Comparison of ENCODE assay signal across 8 cellular contexts in the genomic region with DNA sequence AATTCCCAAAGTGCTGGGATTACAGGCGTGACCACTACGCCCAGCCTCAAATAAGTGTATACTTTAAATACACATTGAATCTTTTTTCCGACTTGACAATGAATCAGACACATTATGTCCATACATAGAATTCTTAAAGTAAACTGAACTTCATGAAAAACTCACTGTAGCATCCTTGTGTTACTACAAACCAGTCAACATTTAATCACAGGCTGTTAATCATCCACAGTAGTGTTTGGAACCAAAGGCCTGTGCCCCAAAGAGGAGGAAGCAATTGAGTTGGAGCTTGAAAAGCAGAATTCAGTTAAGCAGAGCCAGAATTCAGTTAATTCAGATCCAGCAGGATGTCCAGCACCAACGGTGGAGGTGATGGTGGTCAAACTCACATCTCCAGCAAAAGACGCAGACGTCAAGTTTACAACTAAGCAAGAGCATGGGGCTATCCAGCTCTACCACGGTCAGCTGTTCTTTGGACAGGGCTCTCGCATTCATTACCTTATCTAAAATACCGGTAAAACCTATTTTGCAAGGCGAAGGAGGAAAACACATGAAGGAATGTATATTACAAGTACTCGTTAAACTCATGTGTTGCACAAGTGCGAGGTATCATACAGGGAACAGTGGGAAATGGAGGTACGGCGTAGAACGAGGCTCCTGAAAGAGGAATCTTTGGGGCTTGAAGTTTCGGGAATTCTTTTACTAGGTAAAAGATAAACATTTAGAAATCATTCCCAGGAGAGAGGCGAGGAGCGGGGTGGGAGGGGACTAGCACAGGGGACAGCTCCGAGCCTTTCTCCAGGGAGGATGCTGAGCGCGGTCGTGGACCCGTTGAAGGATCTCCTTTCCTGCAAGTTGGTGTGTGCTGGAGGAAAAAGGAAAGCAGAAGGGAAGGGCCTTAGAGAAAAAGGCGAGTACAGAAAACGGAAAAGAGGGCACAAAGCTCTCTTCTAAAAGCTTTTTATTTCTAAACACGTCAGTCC. TPM values are rescaled to one million over a fixed set of nuclear protein-coding genes. Genes with fewer than 3 reads are reported as not detected.
DNase-seq lines count a peak whose midpoint lies in the region; ATAC-seq and TF ChIP-seq lines count a peak whose summit lies in the region.

No MANE protein-coding gene starts in this region.

- CTCF ChIA-PET in GM10248 (lab: Yijun Ruan, JAX), result interaction anchor here (1.0 to 3.1 kb wide), 6 partner anchors 11 to 156 kb away, joined by 3 to 11 read pairs (median 6); no protein-coding TSS in a partner anchor

- H3K4me3 ChIP-seq in AG09309 (ENCODE audit: control insufficient read depth, low read depth, low read length) (peak overlapping the region; percentile 98), SJSA1 (peak overlapping the region; percentile 74)

- no peak for ATAC-seq in naive thymus-derived CD8-positive, alpha-beta T cell
- ATAC-seq in GM18858 (IDR thresholded peaks at IDR 0.05; ENCODE audit: unreplicated experiment), result no peak

- H3K27me3 Mint-ChIP-seq in naive thymus-derived CD8-positive, alpha-beta T cell, result no peaks in the 10 kb centered on the region

- no peak for DNase-seq in AG09309 (ENCODE audit: low read depth)
- DNase-seq in GM19238 (ENCODE audit: insufficient read length, low spot score), result peak; percentile 4
- peak in 1 of 2 experiments; percentile 2 for DNase-seq in SJSA1 (ENCODE audit: low read depth in 1 of 2, low spot score in 2 of 2)
- peak; percentile 40 to 57 for DNase-seq in erythroblast (lab: John Stamatoyannopoulos, UW)
- DNase-seq in naive thymus-derived CD8-positive, alpha-beta T cell, result peak in 2 of 10 donors; percentile 5 to 8
- DNase-seq in GDM1 (lab: John Stamatoyannopoulos, UW), result no peak
- no peak for DNase-seq in GM10248 (ENCODE audit: extremely low spot score)

- H3K27ac ChIP-seq in SJSA1, result no peak overlapping the region; the same call in 1 of the 2 replicates

- POLR2A ChIA-PET in naive thymus-derived CD8-positive, alpha-beta T cell (lab: Charles Lee), result interaction anchor here (0.7 to 3.3 kb wide), 15 partner anchors 8 to 1086 kb away, joined by 3 to 27 read pairs (median 4); partner anchors contain the start of genes INO80C, KIAA1328, RMP24 and RPRD1A
- POLR2A ChIA-PET in GM10248 (lab: Yijun Ruan, JAX), result interaction anchor here (1.3 kb wide), 1 partner anchor 22 kb away, joined by 5 read pairs; no protein-coding TSS in a partner anchor

- TF ChIP-seq CTCF in AG09309 (IDR thresholded peaks at IDR 0.05; ENCODE audit: control insufficient read depth, insufficient read depth, low read depth, low read length, missing control alignments) (no peak), GM10248 (IDR thresholded peaks at IDR 0.05; ENCODE audit: control extremely low read depth, extremely low read depth, low read depth, missing control alignments) (no peak)

- no peak for TF ChIP-seq POLR2A in erythroblast (IDR thresholded peaks at IDR 0.05; ENCODE audit: low read length)

- H3K4me3 Mint-ChIP-seq in naive thymus-derived CD8-positive, alpha-beta T cell, result peak overlapping the region; percentile 90 to 98 (median 94)

- peak overlapping the region; percentile 68 to 99 (median 97) for H3K27ac Mint-ChIP-seq in naive thymus-derived CD8-positive, alpha-beta T cell

- peaks cover 0 to 44% (median 15%) of the 10 kb centered on the region in 3 donors for H3K36me3 Mint-ChIP-seq in naive thymus-derived CD8-positive, alpha-beta T cell

- peaks cover 15% of the 10 kb centered on the region for H3K36me3 ChIP-seq in SJSA1

- H3K27me3 ChIP-seq in SJSA1 (replicated peaks), result no peaks in the 10 kb centered on the region

- H3K4me1 Mint-ChIP-seq in naive thymus-derived CD8-positive, alpha-beta T cell, result peaks cover 24 to 65% (median 60%) of the 10 kb centered on the region in 4 donors

- 0 out of 2 replicates have a peak, but pooled peaks cover 6% of the 10 kb centered on the region for H3K4me1 ChIP-seq in SJSA1 (replicated peaks)

- no peaks in the 10 kb centered on the region for H3K9me3 ChIP-seq in SJSA1 (replicated peaks)

- no peaks in the 10 kb centered on the region for H3K9me3 Mint-ChIP-seq in naive thymus-derived CD8-positive, alpha-beta T cell

RNA-seq across cellular contexts. Expression of gene SLC39A6, which starts 1.0 kb away (rescaled TPM):
- 83.8 and 88.0 TPM in 2 replicates for total RNA-seq in SJSA1 (2014; rRNA removed; shearing (Covaris generic))
- 10 to 100 TPM; 22.4 to 22.9 TPM for total RNA-seq in naive thymus-derived CD8-positive, alpha-beta T cell
- 10 to 100 TPM; 22.2 to 25.3 (median 23.0) TPM for polyA plus RNA-seq in naive thymus-derived CD8-positive, alpha-beta T cell

RNA-seq across cellular contexts. Expression of gene ELP2, which starts 1.5 kb away (rescaled TPM):
- 43.1 and 43.3 TPM in 2 replicates for total RNA-seq in SJSA1 (2014; rRNA removed; shearing (Covaris generic))
- total RNA-seq in naive thymus-derived CD8-positive, alpha-beta T cell, result 100 to 1,000 TPM; 165 to 172 TPM
- polyA plus RNA-seq in naive thymus-derived CD8-positive, alpha-beta T cell, result 10 to 100 TPM; 65.4 to 84.0 (median 68.2) TPM

RNA-seq across cellular contexts. Expression of gene MOCOS, which starts 59.1 kb away (rescaled TPM):
- 0.16 and 0.34 TPM in 2 replicates for total RNA-seq in SJSA1 (2014; rRNA removed; shearing (Covaris generic))
- total RNA-seq in naive thymus-derived CD8-positive, alpha-beta T cell, result under 1 TPM; 0.08 to 0.16 TPM
- polyA plus RNA-seq in naive thymus-derived CD8-positive, alpha-beta T cell, result not detected

Comparison
In these comparisons a context has a peak if more than half of its experiments do, and no peak if none do; other contexts are left out.
1. DNase-seq: peak in GM19238 (single experiment) and erythroblast (2 of 2); none in AG09309 (single experiment), GDM1 (single experiment) and GM10248 (single experiment).